In genomic region chr12:120858306-120859088, GRCh38 we compare ENCODE assay signal across 1 cellular context.
A peak's percentile ranks its signal among the peaks of the same experiment; 100 is the strongest.
TF ChIP-seq lines count a peak whose summit lies in the region.

No MANE protein-coding gene starts in this region.

TF ChIP-seq in HepG2, 621 proteins besides CTCF, POLR2A, EP300 and RAD21:
- TF ChIP-seq DR1 (CRISPR knock-in tag; IDR thresholded peaks at IDR 0.05), result no peak
- peak; percentile 66 for TF ChIP-seq ATF7 (IDR thresholded peaks at IDR 0.05)
- TF ChIP-seq ATF7 (CRISPR knock-in tag; IDR thresholded peaks at IDR 0.05), result no peak
